ENCODE assay signal across 9 cellular contexts in genomic region chr1:168470821-168471473, GRCh38.
DNase-seq lines count a peak whose midpoint lies in the region; ATAC-seq and TF ChIP-seq lines count a peak whose summit lies in the region.
"Had no signal": no experiment of that assay in that cellular context is flagged by ENCODE, and none has a peak within 500 bp of the region (broad histone marks: within the 10 kb centered on the region; RNA-seq: fewer than 3 reads in every experiment).

No MANE protein-coding gene starts in this region.

- H3K36me3 Mint-ChIP-seq in nephron (ENCODE audit: low read depth): no peaks in the 10 kb centered on the region

- peak overlapping the region; percentile 65 to 85 (median 69) for H3K27ac Mint-ChIP-seq in nephron

- no peaks in the 10 kb centered on the region for H3K36me3 ChIP-seq in breast epithelium

- intact Hi-C loops in breast epithelium (cut with DNase I; ENCODE audit: low total_unique reads): no loop called here

- peaks cover 11% of the 10 kb centered on the region for H3K9me3 Mint-ChIP-seq in nephron

- no peaks in the 10 kb centered on the region for H3K27me3 ChIP-seq in breast epithelium

- TF ChIP-seq POLR2A in breast epithelium (IDR thresholded peaks at IDR 0.05): no peak

- ATAC-seq in HG02970 (IDR thresholded peaks at IDR 0.05; ENCODE audit: low FRiP score, unreplicated experiment): no peak
- no peak for ATAC-seq in GM21737 (IDR thresholded peaks at IDR 0.05; ENCODE audit: unreplicated experiment)

- peak overlapping the region; percentile 18 to 66 for H3K27ac ChIP-seq in breast epithelium

- no peak overlapping the region for H3K4me3 ChIP-seq in breast epithelium

- H3K9me3 ChIP-seq in breast epithelium: peaks cover 0 to 9% of the 10 kb centered on the region in 2 donors

- peaks cover 0 to 4% of the 10 kb centered on the region in 2 donors for H3K4me1 ChIP-seq in breast epithelium

- no peak overlapping the region for H3K4me3 Mint-ChIP-seq in nephron

- H3K4me1 Mint-ChIP-seq in nephron: peaks cover 45% of the 10 kb centered on the region

- no peak for TF ChIP-seq CTCF in breast epithelium (IDR thresholded peaks at IDR 0.05)
- TF ChIP-seq CTCF in nephron (IDR thresholded peaks at IDR 0.05; ENCODE audit: unreplicated experiment in 3 of 3): no peak

- peak; percentile 94 for DNase-seq in EL
- peak; percentile 11 for DNase-seq in NCI-H1694 (lab: John Stamatoyannopoulos, UW)
- no peak for DNase-seq in breast epithelium (ENCODE audit: low spot score in 2 of 2)
- DNase-seq in NK-92 treated with Interleukin-12 subunit alpha and Interleukin-12 subunit beta, amount 100 ng/mL, for 24 hours (lab: John Stamatoyannopoulos, UW): no peak
- DNase-seq in NCI-H526 treated with DMSO at 0.1 percent for 48 hours (lab: John Stamatoyannopoulos, UW): no peak
- DNase-seq: glutamatergic neuron had no signal

- H3K27me3 Mint-ChIP-seq in nephron (ENCODE audit: low read depth): peaks cover 8% of the 10 kb centered on the region

Comparison
In these comparisons a context has a peak if more than half of its experiments do, and no peak if none do; other contexts are left out.
1. DNase-seq: peak in EL (single experiment) and NCI-H1694 (single experiment); none in breast epithelium (0 of 2), NK-92 treated with Interleukin-12 subunit alpha and Interleukin-12 subunit beta, amount 100 ng/mL, for 24 hours (single experiment) and NCI-H526 treated with DMSO at 0.1 percent for 48 hours (single experiment).